ENCODE assay signal across 8 cellular contexts in the genomic region with DNA sequence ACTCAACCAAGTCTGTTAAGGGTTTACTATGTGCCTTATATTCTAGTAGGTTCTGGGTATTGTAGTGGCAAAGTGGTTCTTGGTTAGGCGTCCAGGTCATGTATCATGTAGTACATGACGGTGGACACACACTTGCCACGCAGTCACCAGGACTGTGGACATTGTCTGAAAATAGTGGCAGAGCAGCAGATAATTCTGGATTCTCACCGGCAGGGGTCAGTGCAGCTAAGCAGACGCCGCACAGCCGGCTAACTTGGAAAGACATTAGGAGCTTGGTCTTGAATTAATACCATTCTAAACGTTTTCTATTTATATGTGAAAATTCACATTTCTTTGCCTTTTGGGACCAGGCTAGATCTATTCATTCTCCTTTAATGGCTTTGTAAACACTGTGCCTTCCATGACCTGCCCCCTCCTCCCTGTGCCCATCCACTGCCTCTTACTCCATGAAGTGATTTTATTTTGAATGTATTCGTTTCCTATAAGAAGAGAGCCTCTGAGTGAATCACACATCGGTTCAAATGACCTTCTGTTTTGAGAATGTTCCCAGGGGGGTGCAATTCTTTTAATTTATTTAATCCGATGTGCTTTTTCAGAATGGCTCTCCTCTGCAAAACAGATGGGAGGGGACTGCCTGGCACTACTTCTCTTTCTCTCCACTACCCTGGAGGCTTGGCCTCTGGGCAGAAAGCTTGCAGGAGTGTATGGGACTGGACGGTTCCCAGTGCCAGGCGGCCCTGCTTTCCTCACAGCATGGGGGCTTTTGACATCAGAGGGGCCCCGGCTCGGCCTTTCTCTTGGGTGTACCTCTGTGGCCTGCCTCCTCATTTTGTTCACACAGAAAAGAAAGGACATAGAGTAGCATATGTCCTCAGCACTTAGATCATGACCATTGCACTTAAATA.
DNase-seq lines count a peak whose midpoint lies in the region; ATAC-seq and TF ChIP-seq lines count a peak whose summit lies in the region.

No MANE protein-coding gene starts in this region.

- H3K9me3 ChIP-seq in NT2/D1 (ENCODE audit: insufficient read depth, low read length), result no peaks in the 10 kb centered on the region

- TF ChIP-seq CTCF in kidney epithelial cell (IDR thresholded peaks at IDR 0.05; ENCODE audit: insufficient read depth, low read length, poor library complexity, severe bottlenecking), result peak; percentile 82

- H3K4me1 ChIP-seq in NT2/D1 (ENCODE audit: insufficient read depth, insufficient read length), result no peaks in the 10 kb centered on the region

- in situ Hi-C loops in T47D (cut with HindIII; ENCODE audit: low pct_unique_long_range_greater_than_20kb, low sequenced_read_pairs), result no loop called here

- peak; percentile 85 for ATAC-seq in GM18861 (IDR thresholded peaks at IDR 0.05; ENCODE audit: unreplicated experiment)
- peak; percentile 77 for ATAC-seq in HG03460 (IDR thresholded peaks at IDR 0.05; ENCODE audit: unreplicated experiment)

- peak; percentile 57 for DNase-seq in CD1c-positive myeloid dendritic cell (ENCODE audit: extremely low spot score)
- peak; percentile 33 for DNase-seq in NT2/D1 (ENCODE audit: low read depth, low spot score)
- peak; percentile 67 to 79 for DNase-seq in T47D (ENCODE audit: low read depth in 1 of 2, low spot score in 1 of 2)
- DNase-seq in kidney epithelial cell (ENCODE audit: low read depth), result no peak
- DNase-seq in stimulated activated CD4-positive, alpha-beta T cell treated with anti-CD3 and anti-CD28 coated beads, Interleukin-4, amount 100 ng/mL, for 24 hours, result peak; percentile 10
- no peak for DNase-seq in epidermal melanocyte (ENCODE audit: insufficient read length, low spot score)

- H3K4me3 ChIP-seq in NT2/D1 (ENCODE audit: insufficient read length, low read depth) (no peak overlapping the region), kidney epithelial cell (ENCODE audit: low read depth, low read length) (no peak overlapping the region)

- H3K36me3 ChIP-seq in NT2/D1 (ENCODE audit: insufficient read depth, insufficient read length, low read length) (no peaks in the 10 kb centered on the region), kidney epithelial cell (ENCODE audit: control insufficient read depth, insufficient read depth, low read length) (no peaks in the 10 kb centered on the region)

- no peak overlapping the region for H3K9ac ChIP-seq in NT2/D1 (ENCODE audit: insufficient read length, low read depth)

- H3K27me3 ChIP-seq in NT2/D1 (ENCODE audit: insufficient read depth, insufficient read length), result no peaks in the 10 kb centered on the region
- H3K27me3 ChIP-seq in kidney epithelial cell (ENCODE audit: control insufficient read depth, insufficient read depth, low read length), result no peaks in the 10 kb centered on the region

Comparison
In these comparisons a context has a peak if more than half of its experiments do, and no peak if none do; other contexts are left out.
1. DNase-seq: peak in CD1c-positive myeloid dendritic cell (single experiment), NT2/D1 (single experiment), T47D (2 of 2) and stimulated activated CD4-positive, alpha-beta T cell treated with anti-CD3 and anti-CD28 coated beads, Interleukin-4, amount 100 ng/mL, for 24 hours (single experiment); none in kidney epithelial cell (single experiment) and epidermal melanocyte (single experiment).